Comparison of ENCODE assay signal across 8 cellular contexts in genomic region chr2:27211241-27211942, GRCh38. TPM values are rescaled to one million over a fixed set of nuclear protein-coding genes. Genes with fewer than 3 reads are reported as not detected.
A peak's percentile ranks its signal among the peaks of the same experiment; 100 is the strongest.
DNase-seq lines count a peak whose midpoint lies in the region; ATAC-seq and TF ChIP-seq lines count a peak whose summit lies in the region.

No MANE protein-coding gene starts in this region.

- H4K20me1 ChIP-seq in osteoblast (ENCODE audit: insufficient read depth, low read length), result no peaks in the 10 kb centered on the region

- H3K79me2 ChIP-seq in osteoblast (ENCODE audit: insufficient read depth, low read length), result peaks cover 12% of the 10 kb centered on the region

- peak; percentile 20 for ATAC-seq in HG03135 (IDR thresholded peaks at IDR 0.05; ENCODE audit: unreplicated experiment)
- ATAC-seq in SK-N-SH treated with all-trans-retinoic acid at 6 μM for 48 hours, result peak; percentile 39

- H3K36me3 ChIP-seq in osteoblast (ENCODE audit: insufficient read depth, low read length), result peaks cover 31% of the 10 kb centered on the region

- peak overlapping the region; percentile 96 for H2AFZ ChIP-seq in osteoblast (ENCODE audit: low read length)

- H3K4me1 ChIP-seq in osteoblast (ENCODE audit: insufficient read depth, low read length), result peaks cover 15% of the 10 kb centered on the region

- DNase-seq in NCI-H2171 (lab: John Stamatoyannopoulos, UW) (peak; percentile 89), NCI-H2171 treated with DMSO at 0.1 percent for 48 hours (lab: John Stamatoyannopoulos, UW) (no peak), fibroblast of pulmonary artery (ENCODE audit: low read depth) (no peak), osteoblast (ENCODE audit: insufficient read length, low spot score, missing footprints) (peak; percentile 94), dedifferentiated amniotic fluid mesenchymal stem cell (ENCODE audit: extremely low spot score) (no peak)
- no peak for DNase-seq in activated CD8-positive, alpha-beta memory T cell treated with anti-CD3 and anti-CD28 coated beads, Interleukin-2, amount 50 U/mL, for 48 hours

- H3K4me3 ChIP-seq in fibroblast of pulmonary artery (replicated peaks; ENCODE audit: low read depth, low read length) (peak overlapping the region; percentile 86), osteoblast (ENCODE audit: insufficient read depth, low read length) (peak overlapping the region; percentile 86)

- peak overlapping the region; percentile 87 for H3K4me2 ChIP-seq in osteoblast (ENCODE audit: insufficient read depth, low read length)

- H3K9me3 ChIP-seq in osteoblast (ENCODE audit: low read depth, low read length), result no peaks in the 10 kb centered on the region

- H3K27me3 ChIP-seq in osteoblast (ENCODE audit: insufficient read depth, low read length), result no peaks in the 10 kb centered on the region

- H3K27ac ChIP-seq in osteoblast (ENCODE audit: low read depth, low read length), result peak overlapping the region; percentile 40

- TF ChIP-seq CTCF in fibroblast of pulmonary artery (IDR thresholded peaks at IDR 0.05; ENCODE audit: low read length, missing control alignments) (no peak), osteoblast (IDR thresholded peaks at IDR 0.05; ENCODE audit: extremely low read depth, low read depth, low read length) (no peak)

TF ChIP-seq in SK-N-SH treated with all-trans-retinoic acid at 6 μM for 48 hours, 23 proteins besides CTCF, POLR2A, EP300 and RAD21:
- TF ChIP-seq CREB5 (CRISPR knock-in tag; IDR thresholded peaks at IDR 0.05; ENCODE audit: low read depth) (no peak), ESRRG (CRISPR knock-in tag; IDR thresholded peaks at IDR 0.05) (no peak), ARNTL (CRISPR knock-in tag; IDR thresholded peaks at IDR 0.05; ENCODE audit: borderline replicate concordance, low read depth) (no peak), OSR1 (CRISPR knock-in tag; IDR thresholded peaks at IDR 0.05) (no peak), RARB (CRISPR knock-in tag; IDR thresholded peaks at IDR 0.05) (no peak), ZFP3 (CRISPR knock-in tag; IDR thresholded peaks at IDR 0.05) (no peak), GLIS3 (CRISPR knock-in tag; IDR thresholded peaks at IDR 0.05) (no peak), ZFP30 (CRISPR knock-in tag; IDR thresholded peaks at IDR 0.05) (no peak)

RNA-seq across cellular contexts. Expression of gene ATRAID, which starts 0.4 kb away (rescaled TPM):
- total RNA-seq in osteoblast, result 187 and 198 TPM in 2 replicates

RNA-seq across cellular contexts. Expression of gene SLC5A6, which starts 0.7 kb away (rescaled TPM):
- 14.1 TPM in 2 replicates for total RNA-seq in osteoblast

RNA-seq across cellular contexts. Expression of gene CAD, which starts 5.8 kb away (rescaled TPM):
- total RNA-seq in osteoblast, result 28.6 and 30.8 TPM in 2 replicates

RNA-seq across cellular contexts. Expression of gene SLC30A3, which starts 51.5 kb away (rescaled TPM):
- under 0.01 and 0.88 TPM in 2 replicates for total RNA-seq in osteoblast

Comparison
In these comparisons a context has a peak if more than half of its experiments do, and no peak if none do; other contexts are left out.
1. DNase-seq: peak in NCI-H2171 (single experiment) and osteoblast (single experiment); none in NCI-H2171 treated with DMSO at 0.1 percent for 48 hours (single experiment), fibroblast of pulmonary artery (single experiment), dedifferentiated amniotic fluid mesenchymal stem cell (single experiment) and activated CD8-positive, alpha-beta memory T cell treated with anti-CD3 and anti-CD28 coated beads, Interleukin-2, amount 50 U/mL, for 48 hours (single experiment).